ENCODE assay signal across 1 cellular context in genomic region chr11:114058871-114059277, GRCh38.
TF ChIP-seq lines count a peak whose summit lies in the region.

No MANE protein-coding gene starts in this region.

TF ChIP-seq in neural cell, 6 proteins besides CTCF, POLR2A, EP300 and RAD21:
- no peak for TF ChIP-seq REST (IDR thresholded peaks at IDR 0.05; ENCODE audit: borderline replicate concordance)
- TF ChIP-seq EZH2 (IDR thresholded peaks at IDR 0.05; ENCODE audit: borderline replicate concordance, insufficient read depth, low read length, poor library complexity, severe bottlenecking) = no peak
- no peak for TF ChIP-seq SMC3 (conservative IDR thresholded peaks at IDR 0.05; ENCODE audit: poor library complexity)
- no peak for TF ChIP-seq MXI1 (conservative IDR thresholded peaks at IDR 0.05; ENCODE audit: poor library complexity, severe bottlenecking)
- no peak for TF ChIP-seq POLR2AphosphoS5 (IDR thresholded peaks at IDR 0.05)
- no peak for TF ChIP-seq TAF1 (IDR thresholded peaks at IDR 0.05; ENCODE audit: low read depth)
